Comparison of ENCODE assay signal across 8 cellular contexts in the genomic region with DNA sequence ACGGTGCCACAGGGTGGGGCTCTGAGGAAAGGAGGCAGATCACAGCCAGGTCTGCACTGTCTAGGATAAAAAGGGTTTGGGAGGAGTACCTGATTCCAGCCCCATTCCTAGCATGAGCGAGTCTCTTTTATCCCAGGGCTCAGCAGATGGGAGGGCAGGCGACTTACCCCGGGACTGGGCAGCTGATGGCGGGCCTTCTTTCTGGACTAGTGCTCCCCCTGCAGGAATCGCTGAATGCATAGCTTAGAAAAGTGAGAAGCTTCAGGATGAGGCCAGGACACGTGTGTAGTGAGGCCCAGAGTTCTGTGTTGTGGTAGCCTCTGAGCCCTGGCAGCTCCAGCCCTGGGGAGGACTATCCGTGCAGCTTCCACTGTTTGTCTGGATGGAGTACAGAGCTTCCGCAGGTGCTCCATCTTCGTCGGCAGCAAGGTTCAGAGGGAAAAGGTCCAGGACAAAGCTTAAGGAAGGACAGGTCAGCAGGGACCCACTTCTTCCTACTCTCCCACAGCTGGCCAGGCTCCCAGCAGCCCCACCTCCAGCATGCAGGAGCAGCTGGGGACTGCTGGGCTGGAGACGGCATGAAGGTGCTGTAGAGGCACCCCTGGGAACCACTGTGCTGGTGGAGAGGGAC. TPM values are rescaled to one million over a fixed set of nuclear protein-coding genes. Genes with fewer than 3 reads are reported as not detected.
A peak's percentile ranks its signal among the peaks of the same experiment; 100 is the strongest.
DNase-seq lines count a peak whose midpoint lies in the region; ATAC-seq and TF ChIP-seq lines count a peak whose summit lies in the region.

No MANE protein-coding gene starts in this region.

- H3K4me1 ChIP-seq in left lung: no peaks in the 10 kb centered on the region

- no peak overlapping the region for H3K4me3 ChIP-seq in choroid plexus epithelial cell (ENCODE audit: low read depth, low read length)
- H3K4me3 ChIP-seq in left lung: no peak overlapping the region

- peak; percentile 86 for TF ChIP-seq CTCF in choroid plexus epithelial cell (conservative IDR thresholded peaks at IDR 0.05; ENCODE audit: low read depth, low read length)
- peak; percentile 50 to 56 for TF ChIP-seq CTCF in left lung (IDR thresholded peaks at IDR 0.05)

- H3K36me3 ChIP-seq in left lung: no peaks in the 10 kb centered on the region

- no peak overlapping the region for H3K27ac ChIP-seq in left lung

- DNase-seq in NCI-H1092 treated with DMSO at 0.1 percent for 48 hours (lab: John Stamatoyannopoulos, UW) (peak; percentile 35), NCI-H1092 (lab: John Stamatoyannopoulos, UW) (no peak), KBM-7 (peak; percentile 46), RPMI7951 (ENCODE audit: low read depth) (peak; percentile 50), choroid plexus epithelial cell (ENCODE audit: low read depth) (peak; percentile 91), left lung (peak in 1 of 2 donors; percentile 70), superior temporal gyrus (ENCODE audit: extremely low spot score) (peak; percentile 76)

- intact Hi-C loops in left lung (cut with DNase I): no loop called here

- H3K27me3 ChIP-seq in left lung: peaks cover 0 to 30% of the 10 kb centered on the region in 2 donors

- no peaks in the 10 kb centered on the region for H3K9me3 ChIP-seq in left lung

- ATAC-seq in left lung (peak; percentile 96), GM18511 (IDR thresholded peaks at IDR 0.05; ENCODE audit: unreplicated experiment) (no peak)

- in situ Hi-C loops in KBM-7 (cut with MboI; ENCODE audit: low pct_unique_long_range_greater_than_20kb, low sequenced_read_pairs): loop anchor here (25.0 kb wide), 2 partner anchors 422 to 647 kb away; a partner anchor contains a TSS

RNA-seq across cellular contexts. Expression of a gene that starts 30.4 kb away (rescaled TPM):
- total RNA-seq in RPMI7951 (2014; rRNA removed; shearing (Covaris generic)): 41.4 and 59.2 TPM in 2 replicates
- 10 to 100 TPM; 76.0 to 87.2 TPM for total RNA-seq in left lung

RNA-seq across cellular contexts. Expression of a gene that starts 37.2 kb away (rescaled TPM):
- total RNA-seq in RPMI7951 (2014; rRNA removed; shearing (Covaris generic)): 23.2 and 42.0 TPM in 2 replicates
- 10 to 100 TPM; 22.2 to 27.0 TPM for total RNA-seq in left lung
